In the genomic region with DNA sequence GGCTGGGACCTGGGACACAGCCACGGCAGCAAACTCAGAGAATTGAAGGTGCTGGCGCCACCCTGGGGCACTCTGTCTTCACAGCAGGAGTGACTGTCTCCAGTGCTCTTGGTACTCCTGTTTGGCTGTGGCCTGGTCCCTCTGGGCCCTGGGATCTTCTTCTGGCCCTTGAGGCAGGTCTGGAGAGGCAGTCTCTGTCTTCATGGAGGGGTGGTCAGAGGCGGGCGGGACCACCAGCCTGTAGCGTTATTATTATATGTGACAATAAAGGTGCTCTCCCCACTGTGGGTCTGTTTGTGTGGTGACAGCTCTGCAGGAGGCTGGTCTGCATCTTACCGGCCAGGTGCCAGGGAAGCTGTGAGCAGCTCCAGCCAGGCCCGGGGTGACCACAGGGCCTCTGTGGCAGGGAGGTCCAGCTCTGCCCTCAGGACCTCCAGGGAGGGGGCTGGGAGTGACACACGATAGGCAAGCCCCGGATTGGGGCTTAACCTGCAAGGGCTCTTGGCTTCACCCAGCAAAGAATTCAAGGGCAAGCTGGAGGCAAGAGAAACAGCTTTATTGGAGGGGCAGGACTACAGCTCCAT, we compare ENCODE assay signal across 13 cellular contexts.
DNase-seq lines count a peak whose midpoint lies in the region; ATAC-seq and TF ChIP-seq lines count a peak whose summit lies in the region.
"Had no signal": no experiment of that assay in that cellular context is flagged by ENCODE, and none has a peak within 500 bp of the region (broad histone marks: within the 10 kb centered on the region; RNA-seq: fewer than 3 reads in every experiment).

No MANE protein-coding gene starts in this region.

- peaks cover 3% of the 10 kb centered on the region for H3K27me3 Mint-ChIP-seq in activated B cell treated with CpG ODN at 0.5 μM for 24 hours
- H3K27me3 Mint-ChIP-seq in natural killer cell treated with Interleukin-12 subunit alpha and Interleukin-12 subunit beta and Interleukin-15 and Interleukin-18, amount 100 ng/mL, for 72 hours: peaks cover 0 to 22% of the 10 kb centered on the region in 2 donors
- H3K27me3 Mint-ChIP-seq in HFFc6 (ENCODE audit: insufficient read depth): peaks cover 56% of the 10 kb centered on the region

- H3K4me3 ChIP-seq in GM06990 (replicated peaks; ENCODE audit: low read depth, low read length): no peak overlapping the region
- no peak overlapping the region for H3K4me3 ChIP-seq in mucosa of descending colon
- H3K4me3 ChIP-seq: esophagus muscularis mucosa had no signal

- no peaks in the 10 kb centered on the region for H3K9me3 ChIP-seq in mucosa of descending colon
- H3K9me3 ChIP-seq: esophagus muscularis mucosa had no signal

- intact Hi-C loops in activated B cell treated with CpG ODN at 0.5 μM for 24 hours (cut with micrococcal nuclease): no loop called here
- intact Hi-C loops in mucosa of descending colon (cut with DNase I, micrococcal nuclease): no loop called here

- H3K27ac Mint-ChIP-seq in activated B cell treated with CpG ODN at 0.5 μM for 24 hours: no peak overlapping the region
- H3K27ac Mint-ChIP-seq in natural killer cell treated with Interleukin-12 subunit alpha and Interleukin-12 subunit beta and Interleukin-15 and Interleukin-18, amount 100 ng/mL, for 72 hours: no peak overlapping the region
- no peak overlapping the region for H3K27ac Mint-ChIP-seq in HFFc6
- H3K27ac Mint-ChIP-seq: CD4-positive, alpha-beta T cell had no signal

- CTCF ChIA-PET in activated B cell treated with CpG ODN at 0.5 μM for 24 hours (lab: Charles Lee): no interaction called here

- H3K36me3 ChIP-seq in GM06990 (ENCODE audit: control insufficient read depth, insufficient read depth, low read length) (no peaks in the 10 kb centered on the region), mucosa of descending colon (ENCODE audit: low read depth) (no peaks in the 10 kb centered on the region)
- H3K36me3 ChIP-seq: esophagus muscularis mucosa had no signal

- DNase-seq in GM06990 (ENCODE audit: extremely low read depth, insufficient read length): no peak
- peak; percentile 5 for DNase-seq in MV-4-11 (lab: John Stamatoyannopoulos, UW)
- DNase-seq in activated B cell treated with CpG ODN at 0.5 μM for 24 hours: peak; percentile 3
- DNase-seq in mucosa of descending colon: no peak
- no peak for DNase-seq in natural killer cell treated with Interleukin-12 subunit alpha and Interleukin-12 subunit beta and Interleukin-15 and Interleukin-18, amount 100 ng/mL, for 72 hours (ENCODE audit: low spot score)
- no peak for DNase-seq in DMS114 treated with DMSO at 0.1 percent for 48 hours (lab: John Stamatoyannopoulos, UW; ENCODE audit: unreplicated experiment)
- DNase-seq in HFFc6: no peak
- DNase-seq in substantia nigra (lab: John Stamatoyannopoulos, UW): no peak
- DNase-seq: hypothalamus, KBM-7, NCI-H1694 treated with DMSO at 0.1 percent for 48 hours had no signal

- POLR2A ChIA-PET in activated B cell treated with CpG ODN at 0.5 μM for 24 hours (lab: Charles Lee): no interaction called here

- H3K4me1 Mint-ChIP-seq in activated B cell treated with CpG ODN at 0.5 μM for 24 hours (no peaks in the 10 kb centered on the region), HFFc6 (ENCODE audit: low read depth) (no peaks in the 10 kb centered on the region)
- no peaks in the 10 kb centered on the region for H3K4me1 Mint-ChIP-seq in natural killer cell treated with Interleukin-12 subunit alpha and Interleukin-12 subunit beta and Interleukin-15 and Interleukin-18, amount 100 ng/mL, for 72 hours (ENCODE audit: low read depth in 2 of 2)

- H3K4me3 Mint-ChIP-seq in activated B cell treated with CpG ODN at 0.5 μM for 24 hours: no peak overlapping the region
- no peak overlapping the region for H3K4me3 Mint-ChIP-seq in natural killer cell treated with Interleukin-12 subunit alpha and Interleukin-12 subunit beta and Interleukin-15 and Interleukin-18, amount 100 ng/mL, for 72 hours
- H3K4me3 Mint-ChIP-seq in HFFc6: no peak overlapping the region
- H3K4me3 Mint-ChIP-seq: CD4-positive, alpha-beta T cell had no signal

- H3K36me3 Mint-ChIP-seq in activated B cell treated with CpG ODN at 0.5 μM for 24 hours (ENCODE audit: low read depth) (no peaks in the 10 kb centered on the region), HFFc6 (ENCODE audit: low read depth) (no peaks in the 10 kb centered on the region)
- no peaks in the 10 kb centered on the region for H3K36me3 Mint-ChIP-seq in natural killer cell treated with Interleukin-12 subunit alpha and Interleukin-12 subunit beta and Interleukin-15 and Interleukin-18, amount 100 ng/mL, for 72 hours

- no peaks in the 10 kb centered on the region; the same call in none of the 2 replicates for H3K27me3 ChIP-seq in GM06990 (replicated peaks; ENCODE audit: control insufficient read depth, insufficient read depth, low read length)

- TF ChIP-seq CTCF in GM06990 (IDR thresholded peaks at IDR 0.05; ENCODE audit: insufficient read depth, low read length, poor library complexity, severe bottlenecking) (peak; percentile 25), activated B cell treated with CpG ODN at 0.5 μM for 24 hours (IDR thresholded peaks at IDR 0.05) (no peak), mucosa of descending colon (IDR thresholded peaks at IDR 0.05) (no peak), HFFc6 (IDR thresholded peaks at IDR 0.05) (no peak; the same call in 1 of the 2 replicates)

- H3K27ac ChIP-seq in substantia nigra (ENCODE audit: low read depth, low read length, poor library complexity, severe bottlenecking): no peak overlapping the region
- H3K27ac ChIP-seq: esophagus muscularis mucosa had no signal

- H3K4me1 ChIP-seq in mucosa of descending colon (ENCODE audit: low read depth): no peaks in the 10 kb centered on the region
- H3K4me1 ChIP-seq: esophagus muscularis mucosa had no signal

- no peak for ATAC-seq in activated B cell treated with CpG ODN at 0.5 μM for 24 hours (ENCODE audit: low read depth)
- ATAC-seq in mucosa of descending colon: peak; percentile 21
- ATAC-seq in natural killer cell treated with Interleukin-12 subunit alpha and Interleukin-12 subunit beta and Interleukin-15 and Interleukin-18, amount 100 ng/mL, for 72 hours: no peak

- peaks cover 8% of the 10 kb centered on the region for H3K9me3 Mint-ChIP-seq in activated B cell treated with CpG ODN at 0.5 μM for 24 hours
- no peaks in the 10 kb centered on the region for H3K9me3 Mint-ChIP-seq in natural killer cell treated with Interleukin-12 subunit alpha and Interleukin-12 subunit beta and Interleukin-15 and Interleukin-18, amount 100 ng/mL, for 72 hours
- H3K9me3 Mint-ChIP-seq in HFFc6: no peaks in the 10 kb centered on the region
- H3K9me3 Mint-ChIP-seq: CD4-positive, alpha-beta T cell had no signal

Comparison
In these comparisons a context has a peak if more than half of its experiments do, and no peak if none do; other contexts are left out.
1. DNase-seq: peak in MV-4-11 (single experiment) and activated B cell treated with CpG ODN at 0.5 μM for 24 hours (single experiment); none in GM06990 (single experiment), mucosa of descending colon (0 of 3), natural killer cell treated with Interleukin-12 subunit alpha and Interleukin-12 subunit beta and Interleukin-15 and Interleukin-18, amount 100 ng/mL, for 72 hours (single experiment), DMS114 treated with DMSO at 0.1 percent for 48 hours (single experiment), HFFc6 (single experiment) and substantia nigra (0 of 49).